In genomic region chrX:41779058-41779564, GRCh38 we compare ENCODE assay signal across 9 cellular contexts. TPM values are rescaled to one million over a fixed set of nuclear protein-coding genes. Genes with fewer than 3 reads are reported as not detected.
DNase-seq lines count a peak whose midpoint lies in the region; ATAC-seq and TF ChIP-seq lines count a peak whose summit lies in the region.
"Had no signal": no experiment of that assay in that cellular context is flagged by ENCODE, and none has a peak within 500 bp of the region (broad histone marks: within the 10 kb centered on the region; RNA-seq: fewer than 3 reads in every experiment).

No MANE protein-coding gene starts in this region.

- WGBS in IMR-90 (ENCODE audit: extremely low coverage in 2 of 2, insufficient read length in 1 of 2), 2 experiments: 40% methylated on average over 1 of the region's 1 CpG; no CpG with 5 or more reads in 1 of the 2 experiments

- no peaks in the 10 kb centered on the region for H3K9me3 ChIP-seq in IMR-90 (ENCODE audit: control insufficient read depth, insufficient read depth, low read length)
- H3K9me3 ChIP-seq: ovary had no signal

- peak overlapping the region; percentile 56 for H2BK5ac ChIP-seq in IMR-90 (ENCODE audit: low read depth, low read length, poor library complexity, severe bottlenecking)

- H3K56ac ChIP-seq in IMR-90 (ENCODE audit: extremely low read depth, insufficient read depth, low read length): no peak overlapping the region

- H4K5ac ChIP-seq in IMR-90 (ENCODE audit: low read depth, low read length): no peak overlapping the region

- DNase-seq in COR-L47 (lab: John Stamatoyannopoulos, UW) (peak; percentile 56), IMR-90 (peak; percentile 85), SW480 (ENCODE audit: low spot score) (peak; percentile 45), kidney epithelial cell (ENCODE audit: low read depth) (peak; percentile 61), midbrain (lab: John Stamatoyannopoulos, UW) (no peak), retina (no peak), NCI-H2029 treated with DMSO at 0.1 percent for 48 hours (lab: John Stamatoyannopoulos, UW) (no peak)
- DNase-seq: ovary had no signal

- H2AK5ac ChIP-seq in IMR-90 (ENCODE audit: low read depth, low read length): no peak overlapping the region

- H2BK120ac ChIP-seq in IMR-90 (ENCODE audit: low read depth, low read length): no peak overlapping the region

- H4K8ac ChIP-seq in IMR-90 (ENCODE audit: low read depth in 2 of 2, low read length in 2 of 2): no peak overlapping the region

- CTCF ChIA-PET in IMR-90 (lab: Yijun Ruan, JAX): no interaction called here

- H3K27ac ChIP-seq in IMR-90 (ENCODE audit: insufficient read depth, low read length): 0 out of 2 replicates have a peak overlapping the region, but pooled peaks have one; percentile 43

- intact Hi-C loops in IMR-90 (cut with micrococcal nuclease): loop anchor here (5.0 kb wide), 1 partner anchor 217 kb away; no protein-coding TSS in a partner anchor

- in situ Hi-C loops in IMR-90 (cut with MboI; ENCODE audit: low sequenced_read_pairs): loop anchor here (25.0 kb wide), 1 partner anchor 958 kb away; no protein-coding TSS in a partner anchor

- no peak overlapping the region for H2AK9ac ChIP-seq in IMR-90 (replicated peaks; ENCODE audit: low read depth, low read length, poor library complexity)

- dilution Hi-C loops in IMR-90 (cut with HindIII; ENCODE audit: low sequenced_read_pairs, unreplicated experiment): no loop called here

- no peaks in the 10 kb centered on the region for H3K4me1 ChIP-seq in IMR-90 (ENCODE audit: control insufficient read depth, insufficient read depth, low read length)

- no peak overlapping the region for H3K18ac ChIP-seq in IMR-90 (ENCODE audit: low read depth, low read length)

- TF ChIP-seq POLR2A in IMR-90 (IDR thresholded peaks at IDR 0.05; ENCODE audit: low read depth, low read length): no peak

- H3K79me1 ChIP-seq in IMR-90 (ENCODE audit: low read depth in 1 of 2, low read length in 2 of 2): no peaks in the 10 kb centered on the region

- H3K23ac ChIP-seq in IMR-90 (ENCODE audit: low read depth, low read length): no peak overlapping the region

- H4K91ac ChIP-seq in IMR-90 (ENCODE audit: insufficient read depth, low read depth, low read length): no peak overlapping the region

- no peak overlapping the region for H3K4ac ChIP-seq in IMR-90 (ENCODE audit: low read depth, low read length)

- no peak overlapping the region for H2AFZ ChIP-seq in IMR-90 (replicated peaks; ENCODE audit: low read length, poor library complexity)

- no peak for TF ChIP-seq RAD21 in IMR-90 (IDR thresholded peaks at IDR 0.05; ENCODE audit: low read length)

- no peak overlapping the region for H3K9ac ChIP-seq in IMR-90 (ENCODE audit: low read depth, low read length)

- H3K27me3 ChIP-seq in IMR-90 (ENCODE audit: control insufficient read depth, insufficient read depth, low read length) (no peaks in the 10 kb centered on the region), kidney epithelial cell (ENCODE audit: control insufficient read depth, insufficient read depth, low read length) (no peaks in the 10 kb centered on the region)
- H3K27me3 ChIP-seq: ovary had no signal

- H3K4me2 ChIP-seq in IMR-90 (ENCODE audit: low read depth, low read length): peak overlapping the region; percentile 28

- TF ChIP-seq CTCF in IMR-90 (conservative IDR thresholded peaks at IDR 0.05; ENCODE audit: low read depth, low read length): no peak
- TF ChIP-seq CTCF in kidney epithelial cell (IDR thresholded peaks at IDR 0.05; ENCODE audit: insufficient read depth, low read length, poor library complexity, severe bottlenecking): no peak

- no peaks in the 10 kb centered on the region for H3K9me1 ChIP-seq in IMR-90 (ENCODE audit: insufficient read depth, low read length)

- no peaks in the 10 kb centered on the region; the same call in 1 of the 2 replicates for H4K20me1 ChIP-seq in IMR-90 (ENCODE audit: insufficient read depth, low read length)

- H3K36me3 ChIP-seq in IMR-90 (ENCODE audit: control insufficient read depth, insufficient read depth, low read length) (no peaks in the 10 kb centered on the region), kidney epithelial cell (ENCODE audit: control insufficient read depth, insufficient read depth, low read length) (no peaks in the 10 kb centered on the region)
- H3K36me3 ChIP-seq: ovary had no signal

- H3K4me3 ChIP-seq in IMR-90 (ENCODE audit: insufficient read depth, low read depth, low read length) (no peak overlapping the region), kidney epithelial cell (ENCODE audit: low read depth, low read length) (no peak overlapping the region)
- H3K4me3 ChIP-seq: ovary had no signal

- POLR2A ChIA-PET in IMR-90 (lab: Charles Lee; ENCODE audit: unreplicated experiment): interaction anchor here (1.1 kb wide), 1 partner anchor 218 kb away, joined by 3 read pairs; no protein-coding TSS in a partner anchor

- peak; percentile 84 for ATAC-seq in IMR-90 (ENCODE audit: low read depth)
- no peak for ATAC-seq in HG03520 (IDR thresholded peaks at IDR 0.05; ENCODE audit: unreplicated experiment)

- no peak overlapping the region for H2BK15ac ChIP-seq in IMR-90 (ENCODE audit: low read depth, low read length)

- no peak overlapping the region for H3K14ac ChIP-seq in IMR-90 (replicated peaks; ENCODE audit: low read depth, low read length)

- H2BK20ac ChIP-seq in IMR-90 (ENCODE audit: low read depth, low read length): no peak overlapping the region

- no TSS peak for BruUV-seq in IMR-90 (replicated peaks; lab: Mats Ljungman, UMichigan)

TF ChIP-seq in IMR-90, 13 proteins besides CTCF, POLR2A, EP300 and RAD21:
- TF ChIP-seq NFE2L2 (IDR thresholded peaks at IDR 0.05; ENCODE audit: low read depth, low read length): no peak
- TF ChIP-seq MAZ (IDR thresholded peaks at IDR 0.05; ENCODE audit: borderline replicate concordance, low read depth, low read length): no peak
- peak; percentile 66 for TF ChIP-seq FOS (IDR thresholded peaks at IDR 0.05; ENCODE audit: low read depth, low read length)
- TF ChIP-seq BHLHE40 (IDR thresholded peaks at IDR 0.05; ENCODE audit: low read depth, low read length): no peak
- no peak for TF ChIP-seq CHD1 (IDR thresholded peaks at IDR 0.05; ENCODE audit: low read depth, low read length)
- TF ChIP-seq CEBPB (IDR thresholded peaks at IDR 0.05; ENCODE audit: low read depth, low read length): peak; percentile 24; the same call in 1 of the 2 replicates
- no peak for TF ChIP-seq MAFK (IDR thresholded peaks at IDR 0.05; ENCODE audit: low read depth, low read length)
- no peak for TF ChIP-seq MXI1 (IDR thresholded peaks at IDR 0.05; ENCODE audit: borderline replicate concordance, low read depth, low read length)
- TF ChIP-seq USF2 (IDR thresholded peaks at IDR 0.05; ENCODE audit: low read depth, low read length): no peak
- no peak for TF ChIP-seq SMC3 (IDR thresholded peaks at IDR 0.05; ENCODE audit: low read depth, low read length)
- no peak for TF ChIP-seq RCOR1 (IDR thresholded peaks at IDR 0.05; ENCODE audit: insufficient replicate concordance, low read length)
- TF ChIP-seq RFX5 (IDR thresholded peaks at IDR 0.05; ENCODE audit: low read depth, low read length): no peak
- TF ChIP-seq ELK1 (IDR thresholded peaks at IDR 0.05; ENCODE audit: borderline replicate concordance, low read depth, low read length): no peak

RNA-seq across cellular contexts. Expression of gene GPR82, which starts 55.1 kb away (rescaled TPM):
- total RNA-seq in IMR-90 (2012; rRNA removed) (not detected in 2 replicates), kidney epithelial cell (not detected in 2 replicates)
- polyA plus RNA-seq in IMR-90 (2012; rRNA removed): not detected in 2 replicates
- polyA plus RNA-seq in IMR-90 (2012; cell fraction: cytosol; rRNA removed): not detected in 2 replicates
- polyA plus RNA-seq in IMR-90 (2012; cell fraction: nucleus; rRNA removed; ENCODE audit: low replicate concordance): not detected in 2 replicates

Comparison
In these comparisons a context has a peak if more than half of its experiments do, and no peak if none do; other contexts are left out.
1. DNase-seq: peak in COR-L47 (single experiment), IMR-90 (single experiment), SW480 (single experiment) and kidney epithelial cell (single experiment); none in midbrain (single experiment), retina (single experiment) and NCI-H2029 treated with DMSO at 0.1 percent for 48 hours (single experiment).